ENCODE assay signal across 19 cellular contexts in genomic region chr7:136956671-136957070, GRCh38.
A peak's percentile ranks its signal among the peaks of the same experiment; 100 is the strongest.
DNase-seq lines count a peak whose midpoint lies in the region; ATAC-seq and TF ChIP-seq lines count a peak whose summit lies in the region.
"Had no signal": no experiment of that assay in that cellular context is flagged by ENCODE, and none has a peak within 500 bp of the region (broad histone marks: within the 10 kb centered on the region; RNA-seq: fewer than 3 reads in every experiment).

No MANE protein-coding gene starts in this region.

- H3K4me1 ChIP-seq in GM23248 (ENCODE audit: insufficient read depth) = peaks cover 60% of the 10 kb centered on the region
- H3K4me1 ChIP-seq in PC-3 (ENCODE audit: insufficient read depth, low read length) = peaks cover 47% of the 10 kb centered on the region
- H3K4me1 ChIP-seq in rectal smooth muscle tissue (ENCODE audit: control insufficient read depth, insufficient read depth, low read length) = peaks cover 3% of the 10 kb centered on the region
- H3K4me1 ChIP-seq in MM.1S (ENCODE audit: low read length) = no peaks in the 10 kb centered on the region
- H3K4me1 ChIP-seq in CD8-positive, alpha-beta T cell (ENCODE audit: insufficient read depth, low read length) = no peaks in the 10 kb centered on the region

- H3K27me3 ChIP-seq in GM23248 (replicated peaks; ENCODE audit: insufficient read depth) (no peaks in the 10 kb centered on the region), PC-3 (ENCODE audit: low read length) (no peaks in the 10 kb centered on the region), rectal smooth muscle tissue (ENCODE audit: control insufficient read depth, insufficient read depth, low read length) (no peaks in the 10 kb centered on the region), MM.1S (replicated peaks; ENCODE audit: insufficient read depth, low read length) (no peaks in the 10 kb centered on the region)
- no peaks in the 10 kb centered on the region for H3K27me3 ChIP-seq in CD8-positive, alpha-beta T cell (ENCODE audit: insufficient read depth, low read length)

- H2AFZ ChIP-seq in GM23248 (peak overlapping the region; percentile 31; the same call in 1 of the 2 replicates), PC-3 (ENCODE audit: low read length) (0 out of 2 replicates have a peak overlapping the region, but pooled peaks have one; percentile 25), MM.1S (ENCODE audit: low read length) (no peak overlapping the region; the same call in 1 of the 2 replicates)

- BruUV-seq in PC-3 (replicated peaks; lab: Mats Ljungman, UMichigan) = no TSS peak

- WGBS in GM23248 (ENCODE audit: low coverage in 1 of 2, low lambda C conversion rate in 2 of 2, missing lambda C conversion rate in 2 of 2), 2 experiments = 88 to 90% methylated on average over 3 of the region's 3 CpGs

- peaks cover 17% of the 10 kb centered on the region for H3K9me3 Mint-ChIP-seq in CD8-positive, alpha-beta T cell

- in situ Hi-C loops in GM23248 (cut with MboI) = no loop called here

- TF ChIP-seq CTCF in PC-3 (conservative IDR thresholded peaks at IDR 0.05; ENCODE audit: low read depth, low read length) (no peak), fibroblast of villous mesenchyme (IDR thresholded peaks at IDR 0.05; ENCODE audit: insufficient read depth, low read depth, low read length) (no peak), MM.1S (IDR thresholded peaks at IDR 0.05; ENCODE audit: low read length) (no peak)
- no peak for TF ChIP-seq CTCF in CD8-positive, alpha-beta T cell (IDR thresholded peaks at IDR 0.05)

- H3K4me2 ChIP-seq in GM23248 (ENCODE audit: unreplicated experiment) (peak overlapping the region; percentile 53), PC-3 (ENCODE audit: low read length) (peak overlapping the region; percentile 42), MM.1S (ENCODE audit: low read depth, low read length) (no peak overlapping the region)

- no peaks in the 10 kb centered on the region for H3K36me3 Mint-ChIP-seq in CD8-positive, alpha-beta T cell
- H3K36me3 Mint-ChIP-seq: activated naive CD4-positive, alpha-beta T cell treated with anti-CD3 and anti-CD28 coated beads, Interleukin-2, amount 10 ng/mL, durations not matched to agents 7 days and 5 days; type B pancreatic cell had no signal

- no peak for DNase-seq in GM23248
- peak; percentile 33 for DNase-seq in PC-3
- DNase-seq in fibroblast of villous mesenchyme (ENCODE audit: low read depth) = peak; percentile 38
- no peak for DNase-seq in caudate nucleus (lab: John Stamatoyannopoulos, UW)
- no peak for DNase-seq in MM.1S
- DNase-seq in AG08395 (ENCODE audit: low spot score) = no peak
- DNase-seq in CD8-positive, alpha-beta T cell = no peak
- DNase-seq: activated CD4-positive, alpha-beta T cell treated with anti-CD3 and anti-CD28 coated beads, Interleukin-2, amount 50 U/mL, for 4 hours; activated naive CD4-positive, alpha-beta T cell treated with anti-CD3 and anti-CD28 coated beads, Interleukin-2, amount 10 ng/mL, durations not matched to agents 7 days and 5 days; activated T-cell treated with anti-CD3 and anti-CD28 coated beads for 4 hours; aorta; NCI-H1105 treated with DMSO at 0.1 percent for 48 hours; occipital lobe; SHP77 had no signal

- H3K36me3 ChIP-seq in GM23248 (ENCODE audit: low read depth) = no peaks in the 10 kb centered on the region
- no peaks in the 10 kb centered on the region for H3K36me3 ChIP-seq in PC-3 (ENCODE audit: low read depth, low read length)
- no peaks in the 10 kb centered on the region for H3K36me3 ChIP-seq in rectal smooth muscle tissue (ENCODE audit: control insufficient read depth, insufficient read depth, low read length)
- no peaks in the 10 kb centered on the region for H3K36me3 ChIP-seq in MM.1S (replicated peaks; ENCODE audit: insufficient read depth, low read length)
- no peaks in the 10 kb centered on the region for H3K36me3 ChIP-seq in CD8-positive, alpha-beta T cell (ENCODE audit: insufficient read depth, low read length)

- H3K9ac ChIP-seq in GM23248 (no peak overlapping the region), PC-3 (ENCODE audit: low read length) (peak overlapping the region; percentile 18; the same call in 1 of the 2 replicates), rectal smooth muscle tissue (ENCODE audit: low read length) (no peak overlapping the region), MM.1S (ENCODE audit: low read length) (no peak overlapping the region)

- H3K4me3 Mint-ChIP-seq in CD8-positive, alpha-beta T cell = no peak overlapping the region
- H3K4me3 Mint-ChIP-seq: activated naive CD4-positive, alpha-beta T cell treated with anti-CD3 and anti-CD28 coated beads, Interleukin-2, amount 10 ng/mL, durations not matched to agents 7 days and 5 days; stimulated activated naive CD8-positive, alpha-beta T cell treated with anti-CD3 and anti-CD28 coated beads, Interleukin-15, Interleukin-2, amounts not matched to agents 100 ng/mL and 50 ng/mL, for 24 hours; type B pancreatic cell had no signal

- CTCF ChIA-PET in PC-3 (lab: Charles Lee) = interaction anchor here (0.5 kb wide), 2 partner anchors 11 to 169 kb away, joined by 3 to 14 read pairs; no protein-coding TSS in a partner anchor
- CTCF ChIA-PET in CD8-positive, alpha-beta T cell (lab: Charles Lee) = no interaction called here

- POLR2A ChIA-PET in PC-3 (lab: Charles Lee; ENCODE audit: unreplicated experiment) = no interaction called here
- POLR2A ChIA-PET in CD8-positive, alpha-beta T cell (lab: Charles Lee) = no interaction called here

- no peaks in the 10 kb centered on the region for H3K9me2 ChIP-seq in GM23248 (ENCODE audit: insufficient read depth)
- H3K9me2 ChIP-seq in PC-3 (replicated peaks; ENCODE audit: low read length) = no peaks in the 10 kb centered on the region
- no peaks in the 10 kb centered on the region for H3K9me2 ChIP-seq in MM.1S (replicated peaks; ENCODE audit: insufficient read depth, low read length)

- peak overlapping the region; percentile 34 for H3K27ac ChIP-seq in GM23248
- peak overlapping the region; percentile 74 for H3K27ac ChIP-seq in PC-3 (ENCODE audit: low read length)
- peak overlapping the region; percentile 16 for H3K27ac ChIP-seq in rectal smooth muscle tissue (ENCODE audit: low read depth, low read length)
- H3K27ac ChIP-seq in caudate nucleus (ENCODE audit: low read depth, low read length) = no peak overlapping the region
- H3K27ac ChIP-seq in MM.1S (ENCODE audit: low read length) = no peak overlapping the region
- H3K27ac ChIP-seq in CD8-positive, alpha-beta T cell (ENCODE audit: low read depth, low read length) = no peak overlapping the region
- H3K27ac ChIP-seq: coronary artery, VCaP had no signal

- H3K4me3 ChIP-seq in GM23248 (peak overlapping the region; percentile 8; the same call in 1 of the 2 replicates), PC-3 (ENCODE audit: low read length) (peak overlapping the region; percentile 29; the same call in 1 of the 2 replicates), fibroblast of villous mesenchyme (ENCODE audit: low read depth, low read length) (no peak overlapping the region), rectal smooth muscle tissue (ENCODE audit: low read length) (no peak overlapping the region), MM.1S (ENCODE audit: low read length) (no peak overlapping the region)
- no peak overlapping the region for H3K4me3 ChIP-seq in CD8-positive, alpha-beta T cell (ENCODE audit: low read depth, low read length)
- H3K4me3 ChIP-seq: coronary artery had no signal

- H4K20me1 ChIP-seq in GM23248 (ENCODE audit: insufficient read depth) (no peaks in the 10 kb centered on the region), PC-3 (ENCODE audit: low read length) (no peaks in the 10 kb centered on the region), MM.1S (ENCODE audit: insufficient read depth, low read length) (no peaks in the 10 kb centered on the region)

- ATAC-seq in PC-3 = peak; percentile 16
- ATAC-seq in CD8-positive, alpha-beta T cell = no peak

- H3K9me3 ChIP-seq in GM23248 (ENCODE audit: low read depth) (no peaks in the 10 kb centered on the region), PC-3 (ENCODE audit: low read length) (no peaks in the 10 kb centered on the region), MM.1S (replicated peaks; ENCODE audit: insufficient read depth, low read length) (no peaks in the 10 kb centered on the region)
- H3K9me3 ChIP-seq in CD8-positive, alpha-beta T cell (ENCODE audit: low read length) = no peaks in the 10 kb centered on the region

- H3K27ac Mint-ChIP-seq in CD8-positive, alpha-beta T cell = no peak overlapping the region
- H3K27ac Mint-ChIP-seq: activated naive CD4-positive, alpha-beta T cell treated with anti-CD3 and anti-CD28 coated beads, Interleukin-2, amount 10 ng/mL, durations not matched to agents 7 days and 5 days; stimulated activated naive CD8-positive, alpha-beta T cell treated with anti-CD3 and anti-CD28 coated beads, Interleukin-15, Interleukin-2, amounts not matched to agents 100 ng/mL and 50 ng/mL, for 24 hours; type B pancreatic cell had no signal

- no peaks in the 10 kb centered on the region for H3K4me1 Mint-ChIP-seq in CD8-positive, alpha-beta T cell (ENCODE audit: low read depth)
- H3K4me1 Mint-ChIP-seq: activated naive CD4-positive, alpha-beta T cell treated with anti-CD3 and anti-CD28 coated beads, Interleukin-2, amount 10 ng/mL, durations not matched to agents 7 days and 5 days had no signal

- H3K79me2 ChIP-seq in GM23248 (ENCODE audit: insufficient read depth) (no peaks in the 10 kb centered on the region), PC-3 (ENCODE audit: low read length) (no peaks in the 10 kb centered on the region), MM.1S (ENCODE audit: low read length) (no peaks in the 10 kb centered on the region)

- H3F3A ChIP-seq in GM23248 (ENCODE audit: insufficient read depth) = peaks cover 53% of the 10 kb centered on the region
- H3F3A ChIP-seq in PC-3 (ENCODE audit: low read length, unreplicated experiment) = peaks cover 14% of the 10 kb centered on the region
- H3F3A ChIP-seq in MM.1S (ENCODE audit: insufficient read depth, low read length) = no peaks in the 10 kb centered on the region

- no peaks in the 10 kb centered on the region for H3K27me3 Mint-ChIP-seq in CD8-positive, alpha-beta T cell (ENCODE audit: low read depth)
- H3K27me3 Mint-ChIP-seq: activated naive CD4-positive, alpha-beta T cell treated with anti-CD3 and anti-CD28 coated beads, Interleukin-2, amount 10 ng/mL, durations not matched to agents 7 days and 5 days; stimulated activated naive CD8-positive, alpha-beta T cell treated with anti-CD3 and anti-CD28 coated beads, Interleukin-15, Interleukin-2, amounts not matched to agents 100 ng/mL and 50 ng/mL, for 24 hours; type B pancreatic cell had no signal

- intact Hi-C loops in PC-3 (cut with micrococcal nuclease) = loop anchor here (2.0 to 5.0 kb wide), 5 partner anchors 42 to 211 kb away; no protein-coding TSS in a partner anchor
- intact Hi-C loops in CD8-positive, alpha-beta T cell (cut with DNase I, micrococcal nuclease) = no loop called here

Comparison
In these comparisons a context has a peak if more than half of its experiments do, and no peak if none do; other contexts are left out.
1. DNase-seq: peak in PC-3 (single experiment) and fibroblast of villous mesenchyme (single experiment); none in GM23248 (single experiment), caudate nucleus (0 of 61), MM.1S (single experiment), AG08395 (single experiment) and CD8-positive, alpha-beta T cell (0 of 7).
2. H3K27ac ChIP-seq: peak in GM23248 (single experiment), PC-3 (single experiment) and rectal smooth muscle tissue (single experiment); none in caudate nucleus (single experiment), MM.1S (single experiment) and CD8-positive, alpha-beta T cell (single experiment).
3. H3K4me3 ChIP-seq: peak in GM23248 (single experiment) and PC-3 (single experiment); none in fibroblast of villous mesenchyme (single experiment), rectal smooth muscle tissue (single experiment), MM.1S (single experiment) and CD8-positive, alpha-beta T cell (single experiment).